ENCODE assay signal across 20 cellular contexts in the genomic region with DNA sequence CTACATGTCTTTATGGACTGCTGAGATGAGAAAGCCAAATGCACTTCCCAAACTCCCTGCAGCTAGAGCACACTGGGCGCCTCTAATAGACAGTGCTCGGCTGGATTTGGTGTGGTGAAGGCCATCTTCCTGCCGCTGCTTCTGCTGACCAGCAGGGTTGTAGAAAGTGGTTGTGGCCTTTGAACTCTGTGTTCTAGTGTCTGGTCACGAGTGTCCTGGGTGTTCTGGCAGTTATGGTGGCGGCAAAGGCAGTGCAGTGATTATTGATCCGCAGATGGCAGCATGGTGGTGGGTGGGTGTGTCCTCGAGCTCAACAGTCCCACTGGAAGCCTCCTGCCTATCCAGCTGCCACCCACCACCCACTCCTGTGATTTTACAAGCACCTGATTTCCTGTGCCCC. TPM values are rescaled to one million over a fixed set of nuclear protein-coding genes. Genes with fewer than 3 reads are reported as not detected.
"Had no signal": no experiment of that assay in that cellular context is flagged by ENCODE, and none has a peak within 500 bp of the region (broad histone marks: within the 10 kb centered on the region; RNA-seq: fewer than 3 reads in every experiment).

No MANE protein-coding gene starts in this region.

- H3K9me3 ChIP-seq: body of pancreas, esophagus squamous epithelium, right atrium auricular region had no signal

- H3K27ac ChIP-seq: body of pancreas, coronary artery, esophagus squamous epithelium, right atrium auricular region, skin epidermis had no signal

- ATAC-seq: activated CD4-positive, alpha-beta T cell treated with anti-CD3 and anti-CD28 coated beads for 36 hours; activated naive CD4-positive, alpha-beta T cell treated with anti-CD3 and anti-CD28 coated beads, Interleukin-2, amount 50 U/mL, for 72 hours; body of pancreas had no signal

- H3K27me3 ChIP-seq: body of pancreas, right atrium auricular region had no signal

- H3K36me3 ChIP-seq: esophagus squamous epithelium, right atrium auricular region had no signal

- DNase-seq: activated CD4-positive, alpha-beta memory T cell treated with anti-CD3 and anti-CD28 coated beads, Interleukin-2, amount 10 ng/mL, durations not matched to agents 7 days and 5 days; activated CD4-positive, alpha-beta T cell treated with anti-CD3 and anti-CD28 coated beads for 36 hours; activated gamma-delta T cell; activated T-cell treated with anti-CD3 and anti-CD28 coated beads, Interleukin-2, amount 50 U/mL, for 48 hours; body of pancreas; central memory CD4-positive, alpha-beta T cell; esophagus squamous epithelium; hippocampal formation; occipital lobe; stimulated activated CD4-positive, alpha-beta T cell treated with anti-CD3 and anti-CD28 coated beads, Interleukin-4, amount 100 ng/mL, for 4 hours; stimulated activated CD8-positive, alpha-beta memory T cell treated with anti-CD3 and anti-CD28 coated beads, Interleukin-4, amount 100 ng/mL, for 48 hours; stimulated activated naive CD4-positive, alpha-beta T cell treated with Interleukin-2 at 50 U/mL for 16 hours; trophoblast cell had no signal

- H3K4me3 ChIP-seq: body of pancreas, coronary artery, esophagus squamous epithelium, right atrium auricular region, skin epidermis had no signal

RNA-seq across cellular contexts. Expression of gene SMIM41, which starts 43.4 kb away (rescaled TPM):
- total RNA-seq: activated CD4-positive, alpha-beta memory T cell treated with anti-CD3 and anti-CD28 coated beads, Interleukin-2, amount 10 ng/mL, durations not matched to agents 7 days and 5 days; activated CD4-positive, alpha-beta T cell treated with anti-CD3 and anti-CD28 coated beads for 36 hours; activated naive CD4-positive, alpha-beta T cell treated with anti-CD3 and anti-CD28 coated beads, Interleukin-2, amount 50 U/mL, for 72 hours; endothelial cell of umbilical vein; kidney epithelial cell; occipital lobe; progenitor cell of endocrine pancreas had no signal
